18 cellular contexts compared by ENCODE assay signal in the genomic region with DNA sequence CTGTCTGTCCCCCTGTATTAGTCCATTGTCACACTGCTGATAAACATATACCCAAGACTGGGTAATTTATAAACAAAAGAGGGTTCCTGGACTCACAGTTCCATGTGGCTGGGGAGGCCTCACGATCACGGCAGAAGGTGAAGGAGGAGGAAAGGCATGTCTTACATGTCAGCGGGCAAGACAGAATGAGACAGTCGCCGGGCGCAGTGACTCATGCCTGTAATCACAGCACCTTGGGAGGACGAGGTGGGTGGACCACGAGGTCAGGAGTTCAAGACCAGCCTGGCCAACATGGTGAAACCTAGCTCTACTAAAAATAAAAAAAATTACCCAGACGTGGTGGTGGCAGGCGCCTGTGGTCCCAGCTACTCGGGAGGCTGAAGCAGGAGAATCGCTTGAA. TPM values are rescaled to one million over a fixed set of nuclear protein-coding genes. Genes with fewer than 3 reads are reported as not detected.
"Had no signal": no experiment of that assay in that cellular context is flagged by ENCODE, and none has a peak within 500 bp of the region (broad histone marks: within the 10 kb centered on the region; RNA-seq: fewer than 3 reads in every experiment).

No MANE protein-coding gene starts in this region.

- FAIRE-seq: islet of Langerhans had no signal

- H3K27me3 Mint-ChIP-seq: stimulated activated naive CD8-positive, alpha-beta T cell treated with anti-CD3 and anti-CD28 coated beads, Interleukin-15, Interleukin-2, amounts not matched to agents 100 ng/mL and 50 ng/mL, for 24 hours had no signal

- H3K27ac ChIP-seq: coronary artery, heart right ventricle, left lung, sigmoid colon, testis, upper lobe of right lung had no signal

- H3K4me3 Mint-ChIP-seq: nephron progenitor cell; stimulated activated naive CD8-positive, alpha-beta T cell treated with anti-CD3 and anti-CD28 coated beads, Interleukin-15, Interleukin-2, amounts not matched to agents 100 ng/mL and 50 ng/mL, for 24 hours had no signal

- H3K4me1 ChIP-seq: heart right ventricle, left lung, sigmoid colon, testis, upper lobe of right lung had no signal

- DNase-seq: activated CD4-positive, CD25-positive, alpha-beta regulatory T cell treated with anti-CD3 and anti-CD28 coated beads, Interleukin-2, amount 50 U/mL, for 72 hours; activated gamma-delta T cell; activated T-cell treated with anti-CD3 and anti-CD28 coated beads, Interleukin-2, amount 50 U/mL, for 1 hour; effector CD4-positive, alpha-beta T cell; foreskin melanocyte; heart right ventricle; left lung; nephron progenitor cell; sigmoid colon; stimulated activated CD4-positive, alpha-beta T cell treated with anti-CD3 and anti-CD28 coated beads, Interleukin-12 subunit alpha, Interleukin-12 subunit beta, amount 100 ng/mL, for 4 hours; stimulated activated CD4-positive, alpha-beta T cell treated with anti-CD3 and anti-CD28 coated beads, Interleukin-2, amount 100 ng/mL, for 48 hours; T-helper 9 cell; testis; upper lobe of right lung had no signal

- ATAC-seq: heart right ventricle, left lung, upper lobe of right lung had no signal

- H3K9me3 ChIP-seq: testis had no signal

- H3K27me3 ChIP-seq: heart right ventricle, left lung, sigmoid colon, testis, upper lobe of right lung had no signal

- H3K9me3 Mint-ChIP-seq: stimulated activated naive CD8-positive, alpha-beta T cell treated with anti-CD3 and anti-CD28 coated beads, Interleukin-15, Interleukin-2, amounts not matched to agents 100 ng/mL and 50 ng/mL, for 24 hours had no signal

- H3K4me3 ChIP-seq: coronary artery, heart right ventricle, left lung, sigmoid colon, testis, upper lobe of right lung had no signal

RNA-seq across cellular contexts. Expression of a gene that starts 24.7 kb away (rescaled TPM):
- total RNA-seq: activated CD8-positive, alpha-beta memory T cell treated with anti-CD3 and anti-CD28 coated beads for 36 hours had no signal
